14 cellular contexts compared by ENCODE assay signal in the genomic region with DNA sequence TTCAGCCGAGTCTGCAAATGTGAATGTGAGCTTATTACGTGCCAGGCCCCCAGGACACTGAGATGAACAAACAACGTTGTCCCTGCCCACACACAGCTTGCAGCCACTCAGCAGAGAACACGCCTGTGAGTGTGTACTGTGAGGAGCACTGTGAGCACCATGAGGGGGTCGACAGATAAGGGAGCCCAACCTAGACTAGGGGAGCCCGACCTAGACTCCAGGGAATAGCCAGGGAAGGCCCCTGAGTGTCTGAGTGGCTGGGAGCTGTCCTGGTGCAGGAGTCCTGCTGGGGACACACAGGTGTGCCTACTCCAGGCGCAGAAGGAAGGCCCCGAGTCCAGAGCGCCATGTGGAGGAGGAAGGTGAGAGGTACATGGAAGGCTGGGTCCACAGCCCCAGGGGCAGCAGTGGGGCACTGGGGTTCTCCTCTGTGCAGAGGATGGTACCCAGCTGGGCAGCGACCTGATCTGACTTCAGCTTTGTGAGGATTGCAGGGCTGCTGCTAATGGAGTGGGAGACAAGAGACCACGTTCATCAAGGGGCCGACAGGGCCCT. TPM values are rescaled to one million over a fixed set of nuclear protein-coding genes. Genes with fewer than 3 reads are reported as not detected.
DNase-seq lines count a peak whose midpoint lies in the region; ATAC-seq and TF ChIP-seq lines count a peak whose summit lies in the region.
"Had no signal": no experiment of that assay in that cellular context is flagged by ENCODE, and none has a peak within 500 bp of the region (broad histone marks: within the 10 kb centered on the region; RNA-seq: fewer than 3 reads in every experiment).

No MANE protein-coding gene starts in this region.

- no peaks in the 10 kb centered on the region for H3K9me2 ChIP-seq in Loucy (replicated peaks; ENCODE audit: low read depth, low read length)

- no peak overlapping the region for H3K4me3 Mint-ChIP-seq in neural crest cell
- H3K4me3 Mint-ChIP-seq: stimulated activated naive CD8-positive, alpha-beta T cell treated with anti-CD3 and anti-CD28 coated beads, Interleukin-15, Interleukin-2, amounts not matched to agents 100 ng/mL and 50 ng/mL, for 24 hours; T-helper 1 cell treated with Interleukin-12 subunit alpha and Interleukin-12 subunit beta and Interleukin-4 antibody, amounts not matched to agents 30 μg/mL and 1 μg/mL, for 36 hours had no signal

- ATAC-seq in HG03196 (IDR thresholded peaks at IDR 0.05; ENCODE audit: unreplicated experiment): no peak

- no peak overlapping the region for H3K27ac ChIP-seq in BLaER1
- H3K27ac ChIP-seq in esophagus muscularis mucosa (replicated peaks in 1 of 4): peak overlapping the region; percentile 87 to 91 (median 89)

- H3K4me3 ChIP-seq in BLaER1 (no peak overlapping the region), Loucy (ENCODE audit: low read length, poor library complexity, severe bottlenecking) (no peak overlapping the region), esophagus muscularis mucosa (no peak overlapping the region)
- H3K4me3 ChIP-seq: breast epithelium had no signal

- H3F3A ChIP-seq in Loucy (ENCODE audit: low read depth): no peaks in the 10 kb centered on the region; the same call in 1 of the 2 replicates

- H4K20me1 ChIP-seq in BLaER1: no peaks in the 10 kb centered on the region
- peaks cover 3% of the 10 kb centered on the region for H4K20me1 ChIP-seq in Loucy (ENCODE audit: insufficient read depth, low read length, poor library complexity, severe bottlenecking)

- no peaks in the 10 kb centered on the region for H3K9me3 Mint-ChIP-seq in neural crest cell
- H3K9me3 Mint-ChIP-seq: stimulated activated naive CD8-positive, alpha-beta T cell treated with anti-CD3 and anti-CD28 coated beads, Interleukin-15, Interleukin-2, amounts not matched to agents 100 ng/mL and 50 ng/mL, for 24 hours; T-helper 1 cell treated with Interleukin-12 subunit alpha and Interleukin-12 subunit beta and Interleukin-4 antibody, amounts not matched to agents 30 μg/mL and 1 μg/mL, for 36 hours had no signal

- TF ChIP-seq CTCF in Loucy (conservative IDR thresholded peaks at IDR 0.05; ENCODE audit: low read length): no peak
- TF ChIP-seq CTCF in esophagus muscularis mucosa (IDR thresholded peaks at IDR 0.05): no peak
- no peak for TF ChIP-seq CTCF in neural crest cell (conservative IDR thresholded peaks at IDR 0.05)

- H3K4me1 ChIP-seq in BLaER1: peaks cover 41% of the 10 kb centered on the region
- peaks cover 50% of the 10 kb centered on the region for H3K4me1 ChIP-seq in Loucy (ENCODE audit: insufficient read depth, low read length, poor library complexity, severe bottlenecking)
- peaks cover 82 to 100% (median 93%) of the 10 kb centered on the region in 4 donors for H3K4me1 ChIP-seq in esophagus muscularis mucosa
- H3K4me1 ChIP-seq: breast epithelium had no signal

- H3K36me3 Mint-ChIP-seq in neural crest cell (ENCODE audit: low read depth): no peaks in the 10 kb centered on the region

- 78% methylated on average over 9 of the region's 12 CpGs for WGBS in esophagus muscularis mucosa

- H3K27me3 ChIP-seq in BLaER1: no peaks in the 10 kb centered on the region
- no peaks in the 10 kb centered on the region for H3K27me3 ChIP-seq in Loucy (ENCODE audit: insufficient read depth, low read length, poor library complexity, severe bottlenecking)
- no peaks in the 10 kb centered on the region for H3K27me3 ChIP-seq in esophagus muscularis mucosa
- H3K27me3 ChIP-seq: breast epithelium had no signal

- no peaks in the 10 kb centered on the region for H3K36me3 ChIP-seq in BLaER1
- peaks cover 63% of the 10 kb centered on the region; the same call in 1 of the 2 replicates for H3K36me3 ChIP-seq in Loucy (ENCODE audit: insufficient read depth, low read length)
- no peaks in the 10 kb centered on the region for H3K36me3 ChIP-seq in esophagus muscularis mucosa
- H3K36me3 ChIP-seq: breast epithelium had no signal

- DNase-seq in esophagus muscularis mucosa (ENCODE audit: extremely low spot score) (no peak), neural crest cell (ENCODE audit: low read depth, low spot score) (no peak), UCSD-AML1 (lab: John Stamatoyannopoulos, UW; ENCODE audit: unreplicated experiment) (no peak), Ammon's horn (ENCODE audit: low spot score) (no peak)
- DNase-seq in activated CD8-positive, alpha-beta memory T cell treated with anti-CD3 and anti-CD28 coated beads, Interleukin-2, amount 50 U/mL, for 48 hours: no peak
- DNase-seq: activated CD4-positive, alpha-beta T cell treated with anti-CD3 and anti-CD28 coated beads, Interleukin-2, amount 50 U/mL, for 4 hours; AML-193; stimulated activated CD4-positive, alpha-beta T cell treated with anti-CD3 and anti-CD28 coated beads, Interleukin-4, amount 100 ng/mL, for 4 hours had no signal

- no peak overlapping the region for H3K9ac ChIP-seq in BLaER1
- peak overlapping the region; percentile 65 for H3K9ac ChIP-seq in Loucy (ENCODE audit: low read depth, low read length, poor library complexity, severe bottlenecking)

- no peaks in the 10 kb centered on the region for H3K27me3 Mint-ChIP-seq in neural crest cell (ENCODE audit: low read depth)
- H3K27me3 Mint-ChIP-seq: stimulated activated naive CD8-positive, alpha-beta T cell treated with anti-CD3 and anti-CD28 coated beads, Interleukin-15, Interleukin-2, amounts not matched to agents 100 ng/mL and 50 ng/mL, for 24 hours had no signal

- H3K9me3 ChIP-seq in BLaER1 (no peaks in the 10 kb centered on the region), Loucy (ENCODE audit: insufficient read depth, low read depth, low read length) (no peaks in the 10 kb centered on the region), esophagus muscularis mucosa (no peaks in the 10 kb centered on the region)
- H3K9me3 ChIP-seq: breast epithelium had no signal

- H3K4me1 Mint-ChIP-seq in neural crest cell: peaks cover 47% of the 10 kb centered on the region

- TF ChIP-seq POLR2A in esophagus muscularis mucosa (IDR thresholded peaks at IDR 0.05; ENCODE audit: low read depth): no peak

- H3K27ac Mint-ChIP-seq in neural crest cell (ENCODE audit: unreplicated experiment): peak overlapping the region; percentile 67
- H3K27ac Mint-ChIP-seq: stimulated activated naive CD8-positive, alpha-beta T cell treated with anti-CD3 and anti-CD28 coated beads, Interleukin-15, Interleukin-2, amounts not matched to agents 100 ng/mL and 50 ng/mL, for 24 hours; T-helper 1 cell treated with Interleukin-12 subunit alpha and Interleukin-12 subunit beta and Interleukin-4 antibody, amounts not matched to agents 30 μg/mL and 1 μg/mL, for 36 hours had no signal

- TF ChIP-seq EP300 in esophagus muscularis mucosa (IDR thresholded peaks at IDR 0.05): no peak

- no peak overlapping the region for H2AFZ ChIP-seq in Loucy (ENCODE audit: low read length)

- H3K4me2 ChIP-seq in BLaER1: peak overlapping the region; percentile 82
- peak overlapping the region; percentile 69 for H3K4me2 ChIP-seq in Loucy (ENCODE audit: low read depth, low read length, poor library complexity, severe bottlenecking)

- intact Hi-C loops in esophagus muscularis mucosa (cut with DNase I): no loop called here

- peaks cover 100% of the 10 kb centered on the region for H3K79me2 ChIP-seq in Loucy (ENCODE audit: insufficient read depth, low read length)

RNA-seq across cellular contexts. Expression of gene MGLL, which starts 36.5 kb away (rescaled TPM):
- total RNA-seq in esophagus muscularis mucosa (100 to 1,000 TPM in 1 of 4 donors, 10 to 100 TPM in 3; 56.5 to 155 (median 80.7) TPM), neural crest cell (11.3 and 13.3 TPM in 2 replicates)
